Comparison of ENCODE assay signal across 12 cellular contexts in genomic region chr4:7971159-7971631, GRCh38. TPM values are rescaled to one million over a fixed set of nuclear protein-coding genes. Genes with fewer than 3 reads are reported as not detected.
A peak's percentile ranks its signal among the peaks of the same experiment; 100 is the strongest.
DNase-seq lines count a peak whose midpoint lies in the region; ATAC-seq and TF ChIP-seq lines count a peak whose summit lies in the region.
"Had no signal": no experiment of that assay in that cellular context is flagged by ENCODE, and none has a peak within 500 bp of the region (broad histone marks: within the 10 kb centered on the region; RNA-seq: fewer than 3 reads in every experiment).

No MANE protein-coding gene starts in this region.

- H3K4ac ChIP-seq in neuronal stem cell (ENCODE audit: low read length), result peak overlapping the region; percentile 4

- no TSS peak for BruUV-seq in Panc1 (replicated peaks; lab: Mats Ljungman, UMichigan)

- H3K4me3 Mint-ChIP-seq in CD4-positive, alpha-beta memory T cell, result peak overlapping the region; percentile 92 to 99 (median 98)

- CTCF ChIA-PET in CD4-positive, alpha-beta memory T cell (lab: Charles Lee; ENCODE audit: partially characterized antibody), result interaction anchor here (1.3 to 1.8 kb wide), 3 partner anchors 31 to 167 kb away, joined by 3 to 4 read pairs (median 4); partner anchors contain the start of gene AFAP1
- CTCF ChIA-PET in Panc1 (lab: Charles Lee), result no interaction called here

- H2AK5ac ChIP-seq in neuronal stem cell (ENCODE audit: low read depth, low read length), result peak overlapping the region; percentile 77

- no peak for DNase-seq in CD4-positive, alpha-beta memory T cell
- DNase-seq in Panc1 (ENCODE audit: low read depth, low spot score) (no peak), neuronal stem cell (ENCODE audit: low spot score) (no peak), T1000 (lab: John Stamatoyannopoulos, UW) (no peak), NCI-H1105 treated with DMSO at 0.1 percent for 48 hours (lab: John Stamatoyannopoulos, UW) (no peak), foreskin fibroblast (no peak)
- no peak for DNase-seq in effector memory CD4-positive, alpha-beta T cell
- no peak for DNase-seq in stimulated activated CD4-positive, alpha-beta T cell treated with anti-CD3 and anti-CD28 coated beads, Interleukin-15, amount 100 ng/mL, for 24 hours
- DNase-seq: amygdala, NCI-H1694, WERI-Rb-1 had no signal

- H3K27me3 ChIP-seq in CD4-positive, alpha-beta memory T cell (ENCODE audit: insufficient read depth, low read length), result no peaks in the 10 kb centered on the region
- H3K27me3 ChIP-seq in Panc1 (ENCODE audit: control insufficient read depth, insufficient read depth, low read length) (no peaks in the 10 kb centered on the region), neuronal stem cell (ENCODE audit: control insufficient read depth in 3 of 3, insufficient read depth in 3 of 3, low read depth in 1 of 3, low read length in 3 of 3) (no peaks in the 10 kb centered on the region)
- no peaks in the 10 kb centered on the region for H3K27me3 ChIP-seq in effector memory CD4-positive, alpha-beta T cell (replicated peaks; ENCODE audit: control insufficient read depth, insufficient read depth, low read length, poor library complexity, severe bottlenecking)

- no peaks in the 10 kb centered on the region for H3K36me3 ChIP-seq in CD4-positive, alpha-beta memory T cell (ENCODE audit: insufficient read depth, low read length)
- H3K36me3 ChIP-seq in Panc1 (ENCODE audit: control insufficient read depth, insufficient read depth, low read length) (no peaks in the 10 kb centered on the region), neuronal stem cell (replicated peaks in 1 of 2; ENCODE audit: control insufficient read depth in 2 of 2, insufficient read depth in 2 of 2, low read length in 2 of 2) (no peaks in the 10 kb centered on the region)
- H3K36me3 ChIP-seq in effector memory CD4-positive, alpha-beta T cell (ENCODE audit: control insufficient read depth, insufficient read depth, low read length), result no peaks in the 10 kb centered on the region
- H3K36me3 ChIP-seq: WERI-Rb-1 had no signal

- WGBS in neuronal stem cell (ENCODE audit: extremely low coverage in 2 of 2, insufficient read length in 2 of 2, insufficient replicate concordance in 1 of 2), 2 donors, result no CpG with 5 or more reads among the region's 2 CpGs

- H2BK5ac ChIP-seq in neuronal stem cell (ENCODE audit: low read length), result peak overlapping the region; percentile 27

- peaks cover 26 to 69% (median 51%) of the 10 kb centered on the region in 4 donors for H3K4me1 Mint-ChIP-seq in CD4-positive, alpha-beta memory T cell

- no peak overlapping the region for H2BK12ac ChIP-seq in neuronal stem cell (ENCODE audit: low read length)

- no peaks in the 10 kb centered on the region for H3K27me3 Mint-ChIP-seq in CD4-positive, alpha-beta memory T cell

- H3K14ac ChIP-seq in neuronal stem cell (ENCODE audit: low read length), result no peak overlapping the region

- H3K9me3 ChIP-seq in CD4-positive, alpha-beta memory T cell (ENCODE audit: control insufficient read depth in 1 of 2, low read length in 2 of 2), result no peaks in the 10 kb centered on the region
- H3K9me3 ChIP-seq in Panc1 (ENCODE audit: control insufficient read depth, insufficient read depth, low read depth, low read length), result no peaks in the 10 kb centered on the region
- H3K9me3 ChIP-seq in effector memory CD4-positive, alpha-beta T cell (ENCODE audit: control insufficient read depth, low read length), result no peaks in the 10 kb centered on the region
- H3K9me3 ChIP-seq in neuronal stem cell (replicated peaks in 1 of 2; ENCODE audit: control insufficient read depth in 2 of 2, insufficient read depth in 1 of 2, low read depth in 1 of 2, low read length in 2 of 2), result no peaks in the 10 kb centered on the region
- H3K9me3 ChIP-seq: psoas muscle had no signal

- peaks cover 0 to 17% of the 10 kb centered on the region in 2 donors for H3K36me3 Mint-ChIP-seq in CD4-positive, alpha-beta memory T cell

- H3K9me3 Mint-ChIP-seq in CD4-positive, alpha-beta memory T cell, result peaks cover 0 to 3% (median 0%) of the 10 kb centered on the region in 8 donors

- TF ChIP-seq CTCF in Panc1 (IDR thresholded peaks at IDR 0.05) (no peak), foreskin fibroblast (IDR thresholded peaks at IDR 0.05; ENCODE audit: low read depth, low read length) (no peak)

- peak overlapping the region; percentile 67 for H3K27ac ChIP-seq in CD4-positive, alpha-beta memory T cell (ENCODE audit: low read depth, low read length)
- H3K27ac ChIP-seq in Panc1 (ENCODE audit: low read length), result peak overlapping the region; percentile 93
- H3K27ac ChIP-seq in effector memory CD4-positive, alpha-beta T cell (ENCODE audit: insufficient read depth, low read length, poor library complexity, severe bottlenecking), result peak overlapping the region; percentile 76
- H3K27ac ChIP-seq in neuronal stem cell (replicated peaks; ENCODE audit: low read length), result no peak overlapping the region
- H3K27ac ChIP-seq: WERI-Rb-1 had no signal

- intact Hi-C loops in CD4-positive, alpha-beta memory T cell (cut with micrococcal nuclease), result loop anchor here (2.0 kb wide), 1 partner anchor 94 kb away; no protein-coding TSS in a partner anchor
- intact Hi-C loops in Panc1 (cut with micrococcal nuclease; ENCODE audit: unreplicated experiment), result no loop called here

- no peak overlapping the region for H4K91ac ChIP-seq in neuronal stem cell (ENCODE audit: low read depth, low read length, poor library complexity)

- POLR2A ChIA-PET in CD4-positive, alpha-beta memory T cell (lab: Charles Lee; ENCODE audit: partially characterized antibody), result interaction anchor here (1.2 to 4.2 kb wide), 4 partner anchors 10 to 143 kb away, joined by 3 to 51 read pairs (median 4); partner anchors contain the start of gene AFAP1
- POLR2A ChIA-PET in Panc1 (lab: Charles Lee), result no interaction called here

- H2BK120ac ChIP-seq in neuronal stem cell (ENCODE audit: low read depth, low read length), result no peak overlapping the region

- H3K23ac ChIP-seq in neuronal stem cell (ENCODE audit: low read depth, low read length, poor library complexity), result peak overlapping the region; percentile 23

- no peak overlapping the region for H4K8ac ChIP-seq in neuronal stem cell (ENCODE audit: low read depth, low read length)

- H3K4me2 ChIP-seq in neuronal stem cell (ENCODE audit: insufficient read depth, low read length, poor library complexity, severe bottlenecking), result no peak overlapping the region

- no peaks in the 10 kb centered on the region for H3K79me1 ChIP-seq in neuronal stem cell (ENCODE audit: low read depth, low read length)

- in situ Hi-C loops in Panc1 (cut with HindIII; ENCODE audit: low pct_unique_long_range_greater_than_20kb, low sequenced_read_pairs), result no loop called here

- H3K4me1 ChIP-seq in CD4-positive, alpha-beta memory T cell (ENCODE audit: insufficient read depth, low read length), result peaks cover 60% of the 10 kb centered on the region
- H3K4me1 ChIP-seq in Panc1 (ENCODE audit: control insufficient read depth, insufficient read depth, low read length) (peaks cover 62% of the 10 kb centered on the region), neuronal stem cell (ENCODE audit: control insufficient read depth in 2 of 2, insufficient read depth in 1 of 2, low read depth in 1 of 2, low read length in 2 of 2) (peaks cover 8 to 17% of the 10 kb centered on the region in 2 donors)
- peaks cover 34% of the 10 kb centered on the region for H3K4me1 ChIP-seq in effector memory CD4-positive, alpha-beta T cell (ENCODE audit: control insufficient read depth, insufficient read depth, low read length, poor library complexity, severe bottlenecking)

- no peak overlapping the region for H2AFZ ChIP-seq in neuronal stem cell (ENCODE audit: low read length)

- no peak overlapping the region for H2BK15ac ChIP-seq in neuronal stem cell (ENCODE audit: low read length)

- peak overlapping the region; percentile 55 for H3K9ac ChIP-seq in neuronal stem cell (ENCODE audit: low read depth, low read length, poor library complexity)

- no peak for ATAC-seq in Panc1

- H3K4me3 ChIP-seq in CD4-positive, alpha-beta memory T cell (ENCODE audit: low read length in 2 of 2), result peak overlapping the region; percentile 50 to 59
- H3K4me3 ChIP-seq in Panc1 (ENCODE audit: low read depth in 2 of 2, low read length in 2 of 2) (peak overlapping the region in 1 of 2 experiments; percentile 17; a peak in 1 of 4 replicates), neuronal stem cell (ENCODE audit: low read length in 2 of 2) (no peak overlapping the region), foreskin fibroblast (ENCODE audit: low read depth in 1 of 2, low read length in 2 of 2) (no peak overlapping the region)
- H3K4me3 ChIP-seq in effector memory CD4-positive, alpha-beta T cell (ENCODE audit: insufficient read depth, low read depth, low read length, poor library complexity, severe bottlenecking), result peak overlapping the region; percentile 61
- H3K4me3 ChIP-seq: psoas muscle had no signal

- H3K27ac Mint-ChIP-seq in CD4-positive, alpha-beta memory T cell, result peak overlapping the region; percentile 91 to 98 (median 97)

- H3K18ac ChIP-seq in neuronal stem cell (ENCODE audit: low read length), result peak overlapping the region; percentile 51

RNA-seq across cellular contexts. Expression of gene AFAP1, which starts 31.5 kb away (rescaled TPM):
- 10 to 100 TPM; 18.8 to 21.8 TPM for total RNA-seq in CD4-positive, alpha-beta memory T cell
- 1 to 10 TPM in 1 of 2 donors, under 1 TPM in 1; 0.95 to 6.3 TPM for polyA plus RNA-seq in CD4-positive, alpha-beta memory T cell
- total RNA-seq in Panc1 (2021; ENCODE audit: unreplicated experiment), result 94.7 TPM
- 90.7 TPM for polyA plus RNA-seq in Panc1 (2012; ENCODE audit: insufficient read length)
- polyA plus RNA-seq in neuronal stem cell (2013, experiment 1 of 2), result 4.6 TPM
- polyA plus RNA-seq in neuronal stem cell (2013, experiment 2 of 2), result 4.6 TPM

Comparison
In these comparisons a context has a peak if more than half of its experiments do, and no peak if none do; other contexts are left out.
1. H3K4me3 ChIP-seq: peak in CD4-positive, alpha-beta memory T cell (2 of 2) and effector memory CD4-positive, alpha-beta T cell (single experiment); none in neuronal stem cell (0 of 2) and foreskin fibroblast (0 of 2).